25 cellular contexts compared by ENCODE assay signal in genomic region chr14:82070040-82070439, GRCh38.
"Had no signal": no experiment of that assay in that cellular context is flagged by ENCODE, and none has a peak within 500 bp of the region (broad histone marks: within the 10 kb centered on the region; RNA-seq: fewer than 3 reads in every experiment).

No MANE protein-coding gene starts in this region.

- H3K27me3 Mint-ChIP-seq: memory B cell; natural killer cell treated with Interleukin-12 subunit alpha and Interleukin-12 subunit beta and Interleukin-15 and Interleukin-18, amount 100 ng/mL, for 72 hours; progenitor cell of endocrine pancreas had no signal

- H3K9me3 ChIP-seq: colonic mucosa, left ventricle myocardium inferior, lower lobe of right lung, pancreas, suprapubic skin, thyroid gland, upper lobe of right lung, vagina had no signal

- H2AFZ ChIP-seq: neural progenitor cell had no signal

- H3K4me1 Mint-ChIP-seq: memory B cell; neural progenitor cell; stimulated activated effector memory CD8-positive, alpha-beta T cell treated with anti-CD3 and anti-CD28 coated beads, Interleukin-12 subunit alpha, Interleukin-12 subunit beta, amount 100 ng/mL, for 72 hours had no signal

- H3K9ac ChIP-seq: neural progenitor cell had no signal

- H3K27ac Mint-ChIP-seq: memory B cell; natural killer cell treated with Interleukin-12 subunit alpha and Interleukin-12 subunit beta and Interleukin-15 and Interleukin-18, amount 100 ng/mL, for 72 hours; neural progenitor cell; progenitor cell of endocrine pancreas; stimulated activated effector memory CD8-positive, alpha-beta T cell treated with anti-CD3 and anti-CD28 coated beads, Interleukin-12 subunit alpha, Interleukin-12 subunit beta, amount 100 ng/mL, for 72 hours had no signal

- H3K4me1 ChIP-seq: colonic mucosa, foreskin keratinocyte, left ventricle myocardium inferior, lower lobe of right lung, pancreas, suprapubic skin, thyroid gland, upper lobe of right lung, vagina had no signal

- H3K36me3 ChIP-seq: colonic mucosa, left ventricle myocardium inferior, lower lobe of right lung, neural progenitor cell, pancreas, suprapubic skin, thyroid gland, upper lobe of right lung, vagina had no signal

- H3K27ac ChIP-seq: colonic mucosa, foreskin keratinocyte, left ventricle myocardium inferior, lower lobe of right lung, neural progenitor cell, pancreas, suprapubic skin, thyroid gland, upper lobe of right lung, vagina had no signal

- H3K4me3 Mint-ChIP-seq: memory B cell; natural killer cell treated with Interleukin-12 subunit alpha and Interleukin-12 subunit beta and Interleukin-15 and Interleukin-18, amount 100 ng/mL, for 72 hours; neural progenitor cell; stimulated activated effector memory CD8-positive, alpha-beta T cell treated with anti-CD3 and anti-CD28 coated beads, Interleukin-12 subunit alpha, Interleukin-12 subunit beta, amount 100 ng/mL, for 72 hours had no signal

- DNase-seq: colonic mucosa; dermis blood vessel endothelial cell; erythroblast; foreskin keratinocyte; kidney; left cardiac atrium; left ventricle myocardium inferior; lower lobe of right lung; midbrain; nucleus accumbens; pancreas; right cardiac atrium; stimulated activated CD4-positive, alpha-beta T cell treated with anti-CD3 and anti-CD28 coated beads, Interleukin-4, amount 100 ng/mL, for 1 hour; stimulated activated CD8-positive, alpha-beta memory T cell treated with anti-CD3 and anti-CD28 coated beads, Interleukin-4, amount 100 ng/mL, for 48 hours; stimulated activated naive CD8-positive, alpha-beta T cell treated with anti-CD3 and anti-CD28 coated beads, Interleukin-15, Interleukin-2, amounts not matched to agents 100 U/mL and 50 U/mL, for 24 hours; thyroid gland; upper lobe of right lung had no signal

- H3K27me3 ChIP-seq: colonic mucosa, foreskin keratinocyte, neural progenitor cell, pancreas, suprapubic skin, thyroid gland, upper lobe of right lung, vagina had no signal

- ATAC-seq: foreskin keratinocyte; left cardiac atrium; lower lobe of right lung; natural killer cell treated with Interleukin-12 subunit alpha and Interleukin-12 subunit beta and Interleukin-15 and Interleukin-18, amount 100 ng/mL, for 72 hours; pancreas; right cardiac atrium; stimulated activated effector memory CD8-positive, alpha-beta T cell treated with anti-CD3 and anti-CD28 coated beads, Interleukin-12 subunit alpha, Interleukin-12 subunit beta, amount 100 ng/mL, for 72 hours; stimulated activated naive CD8-positive, alpha-beta T cell treated with anti-CD3 and anti-CD28 coated beads, Interleukin-15, Interleukin-2, amounts not matched to agents 100 U/mL and 50 U/mL, for 24 hours; upper lobe of right lung had no signal

- H3K36me3 Mint-ChIP-seq: memory B cell; neural progenitor cell; stimulated activated effector memory CD8-positive, alpha-beta T cell treated with anti-CD3 and anti-CD28 coated beads, Interleukin-12 subunit alpha, Interleukin-12 subunit beta, amount 100 ng/mL, for 72 hours had no signal

- H3K4me2 ChIP-seq: neural progenitor cell, smooth muscle cell had no signal

- H3K4me3 ChIP-seq: colonic mucosa, left ventricle myocardium inferior, lower lobe of right lung, neural progenitor cell, pancreas, smooth muscle cell, suprapubic skin, thyroid gland, upper lobe of right lung, vagina had no signal
